In genomic region chr3:9732080-9732752, GRCh38 we compare ENCODE assay signal across 8 cellular contexts. TPM values are rescaled to one million over a fixed set of nuclear protein-coding genes. Genes with fewer than 3 reads are reported as not detected.
A peak's percentile ranks its signal among the peaks of the same experiment; 100 is the strongest.
DNase-seq lines count a peak whose midpoint lies in the region; ATAC-seq and TF ChIP-seq lines count a peak whose summit lies in the region.

No MANE protein-coding gene starts in this region.

- DNase-seq in DMS 273 (lab: John Stamatoyannopoulos, UW; ENCODE audit: unreplicated experiment) (peak; percentile 56), DMS 273 treated with DMSO at 0.1 percent for 48 hours (lab: John Stamatoyannopoulos, UW) (no peak), UCSD-AML1 (lab: John Stamatoyannopoulos, UW; ENCODE audit: unreplicated experiment) (peak; percentile 72), coronary artery (ENCODE audit: low spot score) (no peak), lung microvascular endothelial cell (ENCODE audit: low read depth in 2 of 2) (peak; percentile 30 to 46)

- ATAC-seq in HG03139 (IDR thresholded peaks at IDR 0.05; ENCODE audit: unreplicated experiment) = peak; percentile 3
- ATAC-seq in GM18520 (IDR thresholded peaks at IDR 0.05; ENCODE audit: unreplicated experiment) = no peak

- H3K27ac ChIP-seq in coronary artery (peak overlapping the region; percentile 95), temporal lobe (ENCODE audit: low read depth, low read length) (peak overlapping the region; percentile 57)

- no peak for TF ChIP-seq CTCF in coronary artery (IDR thresholded peaks at IDR 0.05)

- H3K4me3 ChIP-seq in coronary artery = peak overlapping the region; percentile 98

RNA-seq across cellular contexts. Expression of gene BRPF1, which starts 0.7 kb away (rescaled TPM):
- total RNA-seq in lung microvascular endothelial cell = 10.5 and 18.7 TPM in 2 replicates
- 13.5 TPM for total RNA-seq in temporal lobe

RNA-seq across cellular contexts. Expression of gene OGG1, which starts 17.5 kb away (rescaled TPM):
- total RNA-seq in lung microvascular endothelial cell = 13.7 and 18.8 TPM in 2 replicates
- total RNA-seq in temporal lobe = 51.9 TPM

RNA-seq across cellular contexts. Expression of gene CPNE9, which starts 28.6 kb away (rescaled TPM):
- total RNA-seq in lung microvascular endothelial cell (under 0.01 TPM in 1 of 2 replicates, not detected in the other), temporal lobe (0.49 TPM)

RNA-seq across cellular contexts. Expression of gene CAMK1, which starts 37.5 kb away (rescaled TPM):
- total RNA-seq in lung microvascular endothelial cell (21.4 and 25.1 TPM in 2 replicates), temporal lobe (39.8 TPM)

Comparison
In these comparisons a context has a peak if more than half of its experiments do, and no peak if none do; other contexts are left out.
1. DNase-seq: peak in DMS 273 (single experiment), UCSD-AML1 (single experiment) and lung microvascular endothelial cell (2 of 2); none in DMS 273 treated with DMSO at 0.1 percent for 48 hours (single experiment) and coronary artery (single experiment).